23 cellular contexts compared by ENCODE assay signal in the genomic region with DNA sequence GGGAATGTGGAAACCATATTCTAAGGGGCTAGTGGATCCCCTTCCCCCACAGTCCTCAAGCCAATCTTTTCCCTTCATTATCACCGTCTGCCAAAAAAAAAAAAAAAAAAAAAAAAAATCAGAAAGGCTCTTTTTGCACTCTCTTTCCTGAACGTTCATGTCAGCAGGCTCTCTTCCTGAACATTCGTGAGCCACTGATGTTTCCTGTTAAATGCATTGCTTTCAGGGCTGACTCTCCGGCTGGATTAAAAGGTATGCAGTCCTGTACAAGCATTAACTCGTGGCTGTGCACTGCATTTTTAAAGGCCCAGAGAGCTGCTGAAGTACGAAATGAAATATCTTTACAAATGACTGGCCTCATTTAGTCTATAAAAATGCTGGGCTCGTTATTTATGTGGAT. TPM values are rescaled to one million over a fixed set of nuclear protein-coding genes. Genes with fewer than 3 reads are reported as not detected.
"Had no signal": no experiment of that assay in that cellular context is flagged by ENCODE, and none has a peak within 500 bp of the region (broad histone marks: within the 10 kb centered on the region; RNA-seq: fewer than 3 reads in every experiment).

No MANE protein-coding gene starts in this region.

- DNase-seq: KBM-7; MV-4-11; NCI-H1048; NCI-H1105; NCI-H1417; NCI-H1436 treated with DMSO at 0.1 percent for 48 hours; NCI-H1694; NCI-H1930; NCI-H2081; NCI-H2107; NCI-H2227 treated with DMSO at 0.1 percent for 48 hours; NCI-H524; NCI-H69; NCI-H774; NK-92 treated with Interleukin-12 subunit alpha and Interleukin-12 subunit beta, amount 100 ng/mL, for 24 hours; PC-3; SHP77; SK-N-SH had no signal

- FAIRE-seq: HTR-8/SVneo had no signal

- H3K9ac ChIP-seq: SK-N-SH had no signal

- ATAC-seq: Panc1, PC-3 had no signal

- H3K27ac ChIP-seq: HL-60, RWPE1 had no signal

- H3K4me2 ChIP-seq: SK-N-SH had no signal

- H3K9me3 ChIP-seq: SK-N-SH had no signal

RNA-seq across cellular contexts. Expression of gene TSPAN5, which starts 34.0 kb away (rescaled TPM):
- total RNA-seq: OCI-LY7 had no signal
